Comparison of ENCODE assay signal across 8 cellular contexts in genomic region chr9:123928471-123929176, GRCh38.
DNase-seq lines count a peak whose midpoint lies in the region; ATAC-seq and TF ChIP-seq lines count a peak whose summit lies in the region.

No MANE protein-coding gene starts in this region.

- H3K36me3 ChIP-seq in HUES6 (ENCODE audit: control insufficient read depth, insufficient read depth, low read length) (no peaks in the 10 kb centered on the region), iPS-18a (ENCODE audit: control insufficient read depth, low read depth, low read length) (no peaks in the 10 kb centered on the region)

- peaks cover 8% of the 10 kb centered on the region; the same call in 1 of the 2 replicates for H3K27me3 ChIP-seq in HUES6 (ENCODE audit: control insufficient read depth, insufficient read depth, low read length)
- H3K27me3 ChIP-seq in iPS-18a (ENCODE audit: control insufficient read depth, insufficient read depth, low read length), result peaks cover 4% of the 10 kb centered on the region

- ATAC-seq in activated naive CD8-positive, alpha-beta T cell treated with anti-CD3 and anti-CD28 coated beads, Interleukin-2, amount 50 U/mL, for 24 hours, result peak; percentile 48
- ATAC-seq in stimulated activated naive CD8-positive, alpha-beta T cell treated with anti-CD3 and anti-CD28 coated beads, Interleukin-15, amount 100 ng/mL, for 72 hours, result no peak
- no peak for ATAC-seq in GM19328 (IDR thresholded peaks at IDR 0.05; ENCODE audit: unreplicated experiment)

- H3K27ac Mint-ChIP-seq in activated naive CD8-positive, alpha-beta T cell treated with anti-CD3 and anti-CD28 coated beads, Interleukin-2, amount 50 U/mL, for 24 hours, result peak overlapping the region; percentile 96
- H3K27ac Mint-ChIP-seq in stimulated activated naive CD8-positive, alpha-beta T cell treated with anti-CD3 and anti-CD28 coated beads, Interleukin-15, amount 100 ng/mL, for 72 hours, result peak overlapping the region; percentile 69 to 94

- peak overlapping the region; percentile 82 for H3K27ac ChIP-seq in C4-2B
- H3K27ac ChIP-seq in HUES6 (ENCODE audit: low read depth, low read length), result no peak overlapping the region
- H3K27ac ChIP-seq in iPS-18a (ENCODE audit: low read length), result no peak overlapping the region

- H3K4me1 ChIP-seq in HUES6 (ENCODE audit: control insufficient read depth, insufficient read depth, low read length), result peaks cover 45% of the 10 kb centered on the region
- peaks cover 49% of the 10 kb centered on the region for H3K4me1 ChIP-seq in iPS-18a (ENCODE audit: control insufficient read depth, low read depth, low read length)

- peak; percentile 27 for DNase-seq in activated naive CD8-positive, alpha-beta T cell treated with anti-CD3 and anti-CD28 coated beads, Interleukin-2, amount 50 U/mL, for 24 hours
- peak in 1 of 2 donors; percentile 13 for DNase-seq in stimulated activated naive CD8-positive, alpha-beta T cell treated with anti-CD3 and anti-CD28 coated beads, Interleukin-15, amount 100 ng/mL, for 72 hours
- DNase-seq in NCI-H2081 (lab: John Stamatoyannopoulos, UW), result no peak
- no peak for DNase-seq in activated gamma-delta T cell (lab: John Stamatoyannopoulos, UW)

- no peak; the same call in 1 of the 2 replicates for TF ChIP-seq CTCF in C4-2B (conservative IDR thresholded peaks at IDR 0.05)

- H3K4me3 Mint-ChIP-seq in activated naive CD8-positive, alpha-beta T cell treated with anti-CD3 and anti-CD28 coated beads, Interleukin-2, amount 50 U/mL, for 24 hours, result peak overlapping the region; percentile 91
- peak overlapping the region; percentile 80 to 89 for H3K4me3 Mint-ChIP-seq in stimulated activated naive CD8-positive, alpha-beta T cell treated with anti-CD3 and anti-CD28 coated beads, Interleukin-15, amount 100 ng/mL, for 72 hours

- H3K36me3 Mint-ChIP-seq in activated naive CD8-positive, alpha-beta T cell treated with anti-CD3 and anti-CD28 coated beads, Interleukin-2, amount 50 U/mL, for 24 hours (ENCODE audit: low read depth), result peaks cover 15% of the 10 kb centered on the region

- peaks cover 43% of the 10 kb centered on the region for H3K4me1 Mint-ChIP-seq in activated naive CD8-positive, alpha-beta T cell treated with anti-CD3 and anti-CD28 coated beads, Interleukin-2, amount 50 U/mL, for 24 hours
- peaks cover 45% of the 10 kb centered on the region for H3K4me1 Mint-ChIP-seq in stimulated activated naive CD8-positive, alpha-beta T cell treated with anti-CD3 and anti-CD28 coated beads, Interleukin-15, amount 100 ng/mL, for 72 hours

- H3K9me3 ChIP-seq in HUES6 (ENCODE audit: control insufficient read depth, insufficient read depth, low read depth, low read length), result no peaks in the 10 kb centered on the region
- peaks cover 5% of the 10 kb centered on the region for H3K9me3 ChIP-seq in iPS-18a (ENCODE audit: control insufficient read depth, low read depth, low read length)

- H3K4me3 ChIP-seq in HUES6 (ENCODE audit: low read depth, low read length) (peak overlapping the region; percentile 66), iPS-18a (ENCODE audit: low read length) (peak overlapping the region; percentile 62)

- peaks cover 12% of the 10 kb centered on the region for H3K9me3 Mint-ChIP-seq in activated naive CD8-positive, alpha-beta T cell treated with anti-CD3 and anti-CD28 coated beads, Interleukin-2, amount 50 U/mL, for 24 hours
- H3K9me3 Mint-ChIP-seq in stimulated activated naive CD8-positive, alpha-beta T cell treated with anti-CD3 and anti-CD28 coated beads, Interleukin-15, amount 100 ng/mL, for 72 hours, result peaks cover 0 to 8% of the 10 kb centered on the region in 2 donors

- no peaks in the 10 kb centered on the region for H3K27me3 Mint-ChIP-seq in activated naive CD8-positive, alpha-beta T cell treated with anti-CD3 and anti-CD28 coated beads, Interleukin-2, amount 50 U/mL, for 24 hours
- peaks cover 5% of the 10 kb centered on the region for H3K27me3 Mint-ChIP-seq in stimulated activated naive CD8-positive, alpha-beta T cell treated with anti-CD3 and anti-CD28 coated beads, Interleukin-15, amount 100 ng/mL, for 72 hours

- H3K9ac ChIP-seq in HUES6 (ENCODE audit: low read length) (peak overlapping the region; percentile 28), iPS-18a (ENCODE audit: low read length) (peak overlapping the region; percentile 46)
